Comparison of ENCODE assay signal across 10 cellular contexts in the genomic region with DNA sequence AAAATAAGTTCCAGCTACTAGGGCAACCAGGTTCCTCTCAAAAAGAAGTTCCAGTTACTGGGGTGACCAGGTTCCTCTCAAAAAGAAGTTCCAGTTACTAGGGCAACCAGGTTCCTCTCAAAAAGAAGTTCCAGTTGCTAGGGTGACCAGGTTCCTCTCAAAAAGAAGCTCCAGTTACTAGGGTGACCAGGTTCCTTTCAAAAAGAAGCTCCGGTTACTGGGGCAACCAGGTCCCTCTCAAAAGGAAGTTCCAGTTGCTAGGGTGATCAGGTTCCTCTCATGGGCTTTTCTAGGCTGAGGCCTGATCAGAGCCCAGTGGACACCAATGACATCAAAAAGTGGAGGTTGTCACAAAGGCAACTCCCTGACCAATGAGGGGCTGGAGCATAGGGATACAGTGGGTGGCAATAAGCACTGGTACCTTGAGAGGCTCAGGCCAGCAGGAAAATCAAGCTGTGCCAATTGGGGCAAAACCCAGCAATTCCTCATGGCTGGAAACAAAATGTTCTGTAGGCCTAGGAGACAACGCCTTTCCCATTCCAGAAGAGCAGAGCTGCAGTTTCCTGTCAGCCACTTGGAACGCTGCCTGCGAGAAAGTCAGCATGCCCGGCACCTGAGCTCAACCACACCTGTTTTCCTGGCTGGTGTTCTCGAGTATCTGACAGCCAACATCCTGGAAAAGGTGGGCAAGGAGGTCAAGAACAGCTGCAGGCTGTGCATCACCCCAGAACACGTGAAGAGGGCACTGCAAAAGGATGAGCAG.
A peak's percentile ranks its signal among the peaks of the same experiment; 100 is the strongest.
DNase-seq lines count a peak whose midpoint lies in the region; ATAC-seq and TF ChIP-seq lines count a peak whose summit lies in the region.
"Had no signal": no experiment of that assay in that cellular context is flagged by ENCODE, and none has a peak within 500 bp of the region (broad histone marks: within the 10 kb centered on the region; RNA-seq: fewer than 3 reads in every experiment).

No MANE protein-coding gene starts in this region.

- TF ChIP-seq CTCF in 22Rv1 (IDR thresholded peaks at IDR 0.05), result no peak
- no peak for TF ChIP-seq CTCF in MM.1S (IDR thresholded peaks at IDR 0.05; ENCODE audit: low read length)

- H2AFZ ChIP-seq in MM.1S (ENCODE audit: low read length), result no peak overlapping the region

- no peak overlapping the region for H3K4me3 ChIP-seq in MM.1S (ENCODE audit: low read length)
- no peak overlapping the region for H3K4me3 ChIP-seq in effector memory CD4-positive, alpha-beta T cell (ENCODE audit: insufficient read depth, low read depth, low read length, poor library complexity, severe bottlenecking)

- no peaks in the 10 kb centered on the region for H3K36me3 ChIP-seq in MM.1S (replicated peaks; ENCODE audit: insufficient read depth, low read length)
- H3K36me3 ChIP-seq in effector memory CD4-positive, alpha-beta T cell (ENCODE audit: control insufficient read depth, insufficient read depth, low read length), result no peaks in the 10 kb centered on the region

- H3K9me2 ChIP-seq in MM.1S (replicated peaks; ENCODE audit: insufficient read depth, low read length), result no peaks in the 10 kb centered on the region

- no peaks in the 10 kb centered on the region for H3K79me2 ChIP-seq in MM.1S (ENCODE audit: low read length)

- no peak overlapping the region for H3K9ac ChIP-seq in MM.1S (ENCODE audit: low read length)

- no peaks in the 10 kb centered on the region for H3K4me1 ChIP-seq in MM.1S (ENCODE audit: low read length)
- H3K4me1 ChIP-seq in effector memory CD4-positive, alpha-beta T cell (ENCODE audit: control insufficient read depth, insufficient read depth, low read length, poor library complexity, severe bottlenecking), result no peaks in the 10 kb centered on the region

- no peaks in the 10 kb centered on the region for H3K9me3 ChIP-seq in MM.1S (replicated peaks; ENCODE audit: insufficient read depth, low read length)
- no peaks in the 10 kb centered on the region for H3K9me3 ChIP-seq in effector memory CD4-positive, alpha-beta T cell (ENCODE audit: control insufficient read depth, low read length)

- H3K4me2 ChIP-seq in MM.1S (ENCODE audit: low read depth, low read length), result no peak overlapping the region

- H4K20me1 ChIP-seq in MM.1S (ENCODE audit: insufficient read depth, low read length), result no peaks in the 10 kb centered on the region

- peak overlapping the region; percentile 67 for H3K27ac ChIP-seq in 22Rv1
- H3K27ac ChIP-seq in MM.1S (ENCODE audit: low read length), result no peak overlapping the region
- no peak overlapping the region for H3K27ac ChIP-seq in effector memory CD4-positive, alpha-beta T cell (ENCODE audit: insufficient read depth, low read length, poor library complexity, severe bottlenecking)

- DNase-seq in MM.1S (peak; percentile 95), activated gamma-delta T cell (lab: John Stamatoyannopoulos, UW) (no peak), NCI-H1694 (lab: John Stamatoyannopoulos, UW) (no peak), medulla oblongata (ENCODE audit: extremely low spot score) (no peak), activated T-cell treated with anti-CD3 and anti-CD28 coated beads for 4 hours (no peak)
- peak in 2 of 3 donors; percentile 0 to 20 for DNase-seq in effector memory CD4-positive, alpha-beta T cell

- no peaks in the 10 kb centered on the region for H3F3A ChIP-seq in MM.1S (ENCODE audit: insufficient read depth, low read length)

- no peaks in the 10 kb centered on the region for H3K27me3 ChIP-seq in MM.1S (replicated peaks; ENCODE audit: insufficient read depth, low read length)
- H3K27me3 ChIP-seq in effector memory CD4-positive, alpha-beta T cell (replicated peaks; ENCODE audit: control insufficient read depth, insufficient read depth, low read length, poor library complexity, severe bottlenecking), result no peaks in the 10 kb centered on the region

- peak; percentile 72 for ATAC-seq in GM18870 (IDR thresholded peaks at IDR 0.05; ENCODE audit: unreplicated experiment)
- ATAC-seq: activated CD4-positive, CD25-positive, alpha-beta regulatory T cell treated with anti-CD3 and anti-CD28 coated beads, Interleukin-2, amount 50 U/mL, for 24 hours; stimulated activated effector memory CD8-positive, alpha-beta T cell treated with anti-CD3 and anti-CD28 coated beads, Interleukin-12 subunit alpha, Interleukin-12 subunit beta, amount 100 ng/mL, for 72 hours had no signal

Comparison
In these comparisons a context has a peak if more than half of its experiments do, and no peak if none do; other contexts are left out.
1. DNase-seq: peak in MM.1S (single experiment) and effector memory CD4-positive, alpha-beta T cell (2 of 3); none in activated gamma-delta T cell (single experiment), NCI-H1694 (single experiment), medulla oblongata (single experiment) and activated T-cell treated with anti-CD3 and anti-CD28 coated beads for 4 hours (single experiment).